9 cellular contexts compared by ENCODE assay signal in the genomic region with DNA sequence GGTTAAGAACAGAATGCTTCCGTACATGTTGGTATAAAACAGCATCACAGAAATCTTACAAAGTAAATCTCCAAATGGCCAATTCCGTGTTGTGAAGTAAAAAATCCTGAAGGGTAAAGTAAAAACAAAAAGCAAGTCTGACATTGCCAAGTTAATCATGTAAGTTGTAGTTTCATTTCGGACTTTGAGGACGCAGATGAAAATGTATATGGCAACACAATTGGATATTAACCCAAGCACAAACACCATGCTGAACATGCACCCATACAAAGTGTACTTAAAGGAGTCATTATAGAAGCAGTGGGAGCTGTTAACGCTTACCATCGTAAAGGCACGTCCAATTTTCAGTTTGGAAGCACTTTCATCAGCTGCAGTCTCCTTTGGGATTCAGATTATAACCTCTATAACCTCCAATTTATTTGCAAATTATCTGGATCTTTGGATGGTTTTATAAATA. TPM values are rescaled to one million over a fixed set of nuclear protein-coding genes. Genes with fewer than 3 reads are reported as not detected.
DNase-seq lines count a peak whose midpoint lies in the region; ATAC-seq and TF ChIP-seq lines count a peak whose summit lies in the region.
"Had no signal": no experiment of that assay in that cellular context is flagged by ENCODE, and none has a peak within 500 bp of the region (broad histone marks: within the 10 kb centered on the region; RNA-seq: fewer than 3 reads in every experiment).

No MANE protein-coding gene starts in this region.

- peak overlapping the region; percentile 84 for H3K27ac ChIP-seq in A673 (ENCODE audit: low read depth, low read length, poor library complexity, severe bottlenecking)

- intact Hi-C loops in A673 (cut with micrococcal nuclease; ENCODE audit: unreplicated experiment) = no loop called here

- H3K4me1 Mint-ChIP-seq in effector memory CD8-positive, alpha-beta T cell (ENCODE audit: low read depth in 2 of 2) = peaks cover 17 to 44% of the 10 kb centered on the region in 2 donors

- no peak for TF ChIP-seq CTCF in A673 (conservative IDR thresholded peaks at IDR 0.05; ENCODE audit: low read depth, low read length)

- H3K9ac ChIP-seq in mucosa of stomach (ENCODE audit: low read length) = peak overlapping the region; percentile 87

- POLR2A ChIA-PET in A673 (lab: Charles Lee; ENCODE audit: low non-redundant PET) = interaction anchor here (0.6 kb wide), 1 partner anchor 120 kb away, joined by 3 read pairs; no protein-coding TSS in a partner anchor

- DNase-seq in A673 (ENCODE audit: low spot score) = peak; percentile 49
- no peak for DNase-seq in MG63
- DNase-seq in effector memory CD8-positive, alpha-beta T cell = no peak
- DNase-seq in Ammon's horn (ENCODE audit: low spot score) = no peak
- no peak for DNase-seq in activated CD4-positive, alpha-beta T cell treated with anti-CD3 and anti-CD28 coated beads for 4 hours
- DNase-seq: SHP77 treated with DMSO at 0.1 percent for 48 hours had no signal

- H3K9me3 Mint-ChIP-seq in effector memory CD8-positive, alpha-beta T cell = no peaks in the 10 kb centered on the region

- CTCF ChIA-PET in A673 (lab: Charles Lee) = no interaction called here

- peak overlapping the region; percentile 55 for H3K4me3 ChIP-seq in A673 (ENCODE audit: low read depth, low read length, poor library complexity, severe bottlenecking)
- peak overlapping the region; percentile 6; the same call in 1 of the 2 replicates for H3K4me3 ChIP-seq in MG63
- peak overlapping the region; percentile 65 for H3K4me3 ChIP-seq in mucosa of stomach (ENCODE audit: low read length)

- H3K36me3 ChIP-seq in A673 (ENCODE audit: insufficient read depth, low read length, poor library complexity, severe bottlenecking) (peaks cover 3% of the 10 kb centered on the region), MG63 (peaks cover 24% of the 10 kb centered on the region), mucosa of stomach (ENCODE audit: control insufficient read depth, insufficient read depth, low read length) (no peaks in the 10 kb centered on the region)

- H3K27me3 ChIP-seq in A673 (replicated peaks; ENCODE audit: insufficient read depth, low read depth, low read length, poor library complexity) = no peaks in the 10 kb centered on the region
- no peaks in the 10 kb centered on the region for H3K27me3 ChIP-seq in MG63
- no peaks in the 10 kb centered on the region for H3K27me3 ChIP-seq in mucosa of stomach (ENCODE audit: control insufficient read depth, insufficient read depth, low read length)

- H3K27me3 Mint-ChIP-seq in effector memory CD8-positive, alpha-beta T cell = no peaks in the 10 kb centered on the region

- H3K27ac Mint-ChIP-seq in effector memory CD8-positive, alpha-beta T cell = peak overlapping the region; percentile 93 to 98

- H3K9me3 ChIP-seq in A673 (ENCODE audit: low read depth, low read length, poor library complexity, severe bottlenecking) (no peaks in the 10 kb centered on the region), MG63 (peaks cover 9% of the 10 kb centered on the region), mucosa of stomach (ENCODE audit: control insufficient read depth, low read length) (no peaks in the 10 kb centered on the region)

- H3K36me3 Mint-ChIP-seq in effector memory CD8-positive, alpha-beta T cell (ENCODE audit: insufficient read depth) = peaks cover 22% of the 10 kb centered on the region

- no TSS peak for BruUV-seq in A673 (replicated peaks; lab: Mats Ljungman, UMichigan)

- H3K4me1 ChIP-seq in A673 (ENCODE audit: insufficient read depth, low read length, poor library complexity, severe bottlenecking) (peaks cover 13% of the 10 kb centered on the region), mucosa of stomach (ENCODE audit: control insufficient read depth, insufficient read depth, low read length) (no peaks in the 10 kb centered on the region)

- H3K4me3 Mint-ChIP-seq in effector memory CD8-positive, alpha-beta T cell = peak overlapping the region; percentile 89 to 93

- ATAC-seq in effector memory CD8-positive, alpha-beta T cell (replicated peaks) = peak; percentile 30
- no peak for ATAC-seq in HG03025 (IDR thresholded peaks at IDR 0.05; ENCODE audit: low FRiP score, unreplicated experiment)
- no peak for ATAC-seq in GM18907 (IDR thresholded peaks at IDR 0.05; ENCODE audit: unreplicated experiment)

RNA-seq across cellular contexts. Expression of a gene that starts 0.8 kb away (rescaled TPM):
- total RNA-seq in A673 (2021) = 4.0 and 6.7 TPM in 2 replicates
- total RNA-seq in MG63 (2014; rRNA removed; shearing (Covaris generic); ENCODE audit: low replicate concordance) = not detected in 2 replicates

Comparison
In these comparisons a context has a peak if more than half of its experiments do, and no peak if none do; other contexts are left out.
1. H3K4me3 ChIP-seq: peak in every context shown above with its lines; median percentile 65 in mucosa of stomach; 55 in A673; 6 in MG63.